8 cellular contexts compared by ENCODE assay signal in the genomic region with DNA sequence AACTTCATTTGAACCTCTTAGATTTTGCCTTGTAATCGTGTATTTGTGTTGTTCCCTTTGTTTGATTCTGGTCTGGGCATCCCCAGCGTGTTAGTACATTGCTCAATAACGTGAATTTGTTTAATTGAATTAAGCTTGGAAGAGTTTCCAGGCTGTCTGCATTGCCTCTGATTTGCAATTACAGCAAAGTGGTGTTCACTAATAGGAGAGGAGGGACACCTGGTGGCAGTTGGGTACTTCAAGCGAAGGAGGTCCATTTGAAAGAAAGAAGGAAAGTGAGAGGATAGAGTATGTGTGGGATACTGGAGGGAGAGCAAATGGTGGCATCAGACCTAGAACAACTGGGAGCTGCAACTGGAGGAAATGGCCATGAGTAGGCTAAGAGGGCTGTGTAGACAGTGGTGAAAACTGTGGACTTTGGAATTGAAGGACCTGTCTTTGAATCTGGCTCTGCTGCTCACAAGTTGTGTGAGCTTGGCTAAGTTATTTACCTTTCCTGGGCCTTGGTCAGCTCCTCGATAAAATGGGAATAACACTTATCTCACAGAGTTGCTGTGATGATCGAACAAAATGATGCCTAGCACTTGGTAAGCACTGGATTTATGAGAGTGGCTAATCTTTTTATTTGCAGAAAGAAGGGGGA. TPM values are rescaled to one million over a fixed set of nuclear protein-coding genes. Genes with fewer than 3 reads are reported as not detected.
A peak's percentile ranks its signal among the peaks of the same experiment; 100 is the strongest.
DNase-seq lines count a peak whose midpoint lies in the region; ATAC-seq and TF ChIP-seq lines count a peak whose summit lies in the region.

No MANE protein-coding gene starts in this region.

- ATAC-seq in HG02938 (IDR thresholded peaks at IDR 0.05; ENCODE audit: unreplicated experiment): peak; percentile 58

- no peaks in the 10 kb centered on the region for H3K9me3 ChIP-seq in MG63

- peak; percentile 69 for DNase-seq in AG08395 (ENCODE audit: low spot score)
- peak; percentile 7 for DNase-seq in NCI-H345 treated with DMSO at 0.1 percent for 48 hours (lab: John Stamatoyannopoulos, UW; ENCODE audit: unreplicated experiment)
- DNase-seq in activated CD8-positive, alpha-beta memory T cell treated with anti-CD3 and anti-CD28 coated beads, Interleukin-2, amount 50 U/mL, for 4 hours: peak; percentile 25
- peak; percentile 60 to 82 for DNase-seq in foreskin fibroblast
- DNase-seq in pons (ENCODE audit: low spot score): peak; percentile 64
- DNase-seq in MG63: no peak

- H3K4me3 ChIP-seq in foreskin fibroblast (ENCODE audit: low read depth in 1 of 2, low read length in 2 of 2) (no peak overlapping the region), MG63 (no peak overlapping the region)

- no peaks in the 10 kb centered on the region for H3K27me3 ChIP-seq in MG63

- TF ChIP-seq CTCF in GM12872 (IDR thresholded peaks at IDR 0.05; ENCODE audit: insufficient read depth, low read depth, low read length): peak; percentile 47; the same call in 2 of the 3 replicates
- TF ChIP-seq CTCF in foreskin fibroblast (IDR thresholded peaks at IDR 0.05; ENCODE audit: low read depth, low read length): peak; percentile 65

- no peaks in the 10 kb centered on the region for H3K36me3 ChIP-seq in MG63

RNA-seq across cellular contexts. Expression of a gene that starts 15.2 kb away (rescaled TPM):
- not detected in 2 replicates for total RNA-seq in MG63 (2014; rRNA removed; shearing (Covaris generic); ENCODE audit: low replicate concordance)

RNA-seq across cellular contexts. Expression of a gene that starts 45.7 kb away (rescaled TPM):
- total RNA-seq in MG63 (2014; rRNA removed; shearing (Covaris generic); ENCODE audit: low replicate concordance): 29.5 and 40.1 TPM in 2 replicates
